1 cellular context compared by ENCODE assay signal in the genomic region with DNA sequence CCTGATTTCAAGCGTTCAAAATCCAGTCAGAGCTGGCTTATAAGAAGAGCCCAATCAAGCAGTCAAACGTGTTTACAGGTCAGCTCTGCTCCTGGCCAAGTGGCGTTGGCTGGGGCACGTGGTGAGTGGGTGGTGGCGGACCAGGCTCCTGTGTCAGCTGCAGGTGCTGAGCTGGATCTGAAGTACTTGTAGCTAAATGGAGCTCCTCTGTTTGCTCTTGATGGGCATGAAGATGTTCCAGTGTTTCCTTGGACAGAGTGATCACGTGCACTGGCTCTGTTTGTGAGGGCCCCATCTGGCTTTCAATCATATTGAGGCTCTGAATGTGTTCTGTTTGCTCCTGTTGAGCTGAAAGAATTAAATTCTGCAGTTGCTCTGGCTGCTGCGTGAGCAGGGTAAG.
TF ChIP-seq lines count a peak whose summit lies in the region.

No MANE protein-coding gene starts in this region.

TF ChIP-seq in SK-N-SH treated with all-trans-retinoic acid at 6 μM for 48 hours, 23 proteins besides CTCF, POLR2A, EP300 and RAD21 (continued from another document):
- TF ChIP-seq, protein P1, sequence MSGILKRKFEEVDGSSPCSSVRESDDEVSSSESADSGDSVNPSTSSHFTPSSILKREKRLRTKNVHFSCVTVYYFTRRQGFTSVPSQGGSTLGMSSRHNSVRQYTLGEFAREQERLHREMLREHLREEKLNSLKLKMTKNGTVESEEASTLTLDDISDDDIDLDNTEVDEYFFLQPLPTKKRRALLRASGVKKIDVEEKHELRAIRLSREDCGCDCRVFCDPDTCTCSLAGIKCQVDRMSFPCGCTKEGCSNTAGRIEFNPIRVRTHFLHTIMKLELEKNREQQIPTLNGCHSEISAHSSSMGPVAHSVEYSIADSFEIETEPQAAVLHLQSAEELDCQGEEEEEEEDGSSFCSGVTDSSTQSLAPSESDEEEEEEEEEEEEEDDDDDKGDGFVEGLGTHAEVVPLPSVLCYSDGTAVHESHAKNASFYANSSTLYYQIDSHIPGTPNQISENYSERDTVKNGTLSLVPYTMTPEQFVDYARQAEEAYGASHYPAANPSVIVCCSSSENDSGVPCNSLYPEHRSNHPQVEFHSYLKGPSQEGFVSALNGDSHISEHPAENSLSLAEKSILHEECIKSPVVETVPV (CRISPR knock-in tag; IDR thresholded peaks at IDR 0.05) = no peak
- TF ChIP-seq ARNTL (CRISPR knock-in tag; IDR thresholded peaks at IDR 0.05; ENCODE audit: borderline replicate concordance, low read depth) (no peak), ZFP3 (CRISPR knock-in tag; IDR thresholded peaks at IDR 0.05) (no peak), TCF4 (CRISPR knock-in tag; IDR thresholded peaks at IDR 0.05; ENCODE audit: borderline replicate concordance) (no peak), BACH2 (CRISPR knock-in tag; IDR thresholded peaks at IDR 0.05; ENCODE audit: borderline replicate concordance) (no peak), ESRRG (CRISPR knock-in tag; IDR thresholded peaks at IDR 0.05) (no peak), OSR1 (CRISPR knock-in tag; IDR thresholded peaks at IDR 0.05) (no peak), ZFP30 (CRISPR knock-in tag; IDR thresholded peaks at IDR 0.05) (no peak), TOX (CRISPR knock-in tag; IDR thresholded peaks at IDR 0.05; ENCODE audit: borderline replicate concordance) (no peak), ZNF565 (CRISPR knock-in tag; conservative IDR thresholded peaks at IDR 0.05; ENCODE audit: low read depth) (no peak)
- TF ChIP-seq, protein P2, sequence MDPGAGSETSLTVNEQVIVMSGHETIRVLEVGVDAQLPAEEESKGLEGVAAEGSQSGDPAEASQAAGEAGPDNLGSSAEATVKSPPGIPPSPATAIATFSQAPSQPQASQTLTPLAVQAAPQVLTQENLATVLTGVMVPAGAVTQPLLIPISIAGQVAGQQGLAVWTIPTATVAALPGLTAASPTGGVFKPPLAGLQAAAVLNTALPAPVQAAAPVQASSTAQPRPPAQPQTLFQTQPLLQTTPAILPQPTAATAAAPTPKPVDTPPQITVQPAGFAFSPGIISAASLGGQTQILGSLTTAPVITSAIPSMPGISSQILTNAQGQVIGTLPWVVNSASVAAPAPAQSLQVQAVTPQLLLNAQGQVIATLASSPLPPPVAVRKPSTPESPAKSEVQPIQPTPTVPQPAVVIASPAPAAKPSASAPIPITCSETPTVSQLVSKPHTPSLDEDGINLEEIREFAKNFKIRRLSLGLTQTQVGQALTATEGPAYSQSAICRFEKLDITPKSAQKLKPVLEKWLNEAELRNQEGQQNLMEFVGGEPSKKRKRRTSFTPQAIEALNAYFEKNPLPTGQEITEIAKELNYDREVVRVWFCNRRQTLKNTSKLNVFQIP (CRISPR knock-in tag; IDR thresholded peaks at IDR 0.05; ENCODE audit: borderline replicate concordance, low read depth) = no peak
- TF ChIP-seq, protein P3, sequence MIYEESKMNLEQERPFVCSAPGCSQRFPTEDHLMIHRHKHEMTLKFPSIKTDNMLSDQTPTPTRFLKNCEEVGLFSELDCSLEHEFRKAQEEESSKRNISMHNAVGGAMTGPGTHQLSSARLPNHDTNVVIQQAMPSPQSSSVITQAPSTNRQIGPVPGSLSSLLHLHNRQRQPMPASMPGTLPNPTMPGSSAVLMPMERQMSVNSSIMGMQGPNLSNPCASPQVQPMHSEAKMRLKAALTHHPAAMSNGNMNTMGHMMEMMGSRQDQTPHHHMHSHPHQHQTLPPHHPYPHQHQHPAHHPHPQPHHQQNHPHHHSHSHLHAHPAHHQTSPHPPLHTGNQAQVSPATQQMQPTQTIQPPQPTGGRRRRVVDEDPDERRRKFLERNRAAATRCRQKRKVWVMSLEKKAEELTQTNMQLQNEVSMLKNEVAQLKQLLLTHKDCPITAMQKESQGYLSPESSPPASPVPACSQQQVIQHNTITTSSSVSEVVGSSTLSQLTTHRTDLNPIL (CRISPR knock-in tag; IDR thresholded peaks at IDR 0.05; ENCODE audit: low read depth) = no peak
- TF ChIP-seq, protein P4, sequence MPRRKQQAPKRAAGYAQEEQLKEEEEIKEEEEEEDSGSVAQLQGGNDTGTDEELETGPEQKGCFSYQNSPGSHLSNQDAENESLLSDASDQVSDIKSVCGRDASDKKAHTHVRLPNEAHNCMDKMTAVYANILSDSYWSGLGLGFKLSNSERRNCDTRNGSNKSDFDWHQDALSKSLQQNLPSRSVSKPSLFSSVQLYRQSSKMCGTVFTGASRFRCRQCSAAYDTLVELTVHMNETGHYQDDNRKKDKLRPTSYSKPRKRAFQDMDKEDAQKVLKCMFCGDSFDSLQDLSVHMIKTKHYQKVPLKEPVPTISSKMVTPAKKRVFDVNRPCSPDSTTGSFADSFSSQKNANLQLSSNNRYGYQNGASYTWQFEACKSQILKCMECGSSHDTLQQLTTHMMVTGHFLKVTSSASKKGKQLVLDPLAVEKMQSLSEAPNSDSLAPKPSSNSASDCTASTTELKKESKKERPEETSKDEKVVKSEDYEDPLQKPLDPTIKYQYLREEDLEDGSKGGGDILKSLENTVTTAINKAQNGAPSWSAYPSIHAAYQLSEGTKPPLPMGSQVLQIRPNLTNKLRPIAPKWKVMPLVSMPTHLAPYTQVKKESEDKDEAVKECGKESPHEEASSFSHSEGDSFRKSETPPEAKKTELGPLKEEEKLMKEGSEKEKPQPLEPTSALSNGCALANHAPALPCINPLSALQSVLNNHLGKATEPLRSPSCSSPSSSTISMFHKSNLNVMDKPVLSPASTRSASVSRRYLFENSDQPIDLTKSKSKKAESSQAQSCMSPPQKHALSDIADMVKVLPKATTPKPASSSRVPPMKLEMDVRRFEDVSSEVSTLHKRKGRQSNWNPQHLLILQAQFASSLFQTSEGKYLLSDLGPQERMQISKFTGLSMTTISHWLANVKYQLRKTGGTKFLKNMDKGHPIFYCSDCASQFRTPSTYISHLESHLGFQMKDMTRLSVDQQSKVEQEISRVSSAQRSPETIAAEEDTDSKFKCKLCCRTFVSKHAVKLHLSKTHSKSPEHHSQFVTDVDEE (CRISPR knock-in tag; IDR thresholded peaks at IDR 0.05) = no peak
